Comparison of ENCODE assay signal across 21 cellular contexts in genomic region chr5:155040984-155041383, GRCh38. TPM values are rescaled to one million over a fixed set of nuclear protein-coding genes. Genes with fewer than 3 reads are reported as not detected.
"Had no signal": no experiment of that assay in that cellular context is flagged by ENCODE, and none has a peak within 500 bp of the region (broad histone marks: within the 10 kb centered on the region; RNA-seq: fewer than 3 reads in every experiment).

No MANE protein-coding gene starts in this region.

- DNase-seq: central memory CD4-positive, alpha-beta T cell; effector memory CD4-positive, alpha-beta T cell; heart right ventricle; hypothalamus; islet precursor cell; left cardiac atrium; left ventricle myocardium superior; naive thymus-derived CD4-positive, alpha-beta T cell; nephron progenitor cell; stimulated activated CD4-positive, alpha-beta T cell treated with anti-CD3 and anti-CD28 coated beads, Interleukin-2, amount 100 ng/mL, for 24 hours; stimulated activated CD4-positive, alpha-beta T cell treated with anti-CD3 and anti-CD28 coated beads, Interleukin-4, amount 100 ng/mL, for 4 hours; stimulated activated naive B cell treated with anti-CD40 and anti-IgM and Interleukin-4, amounts not matched to agents 10 μg/mL and 1 μg/mL and 100 μg/mL, for 72 hours; stimulated activated naive CD8-positive, alpha-beta T cell treated with anti-CD3 and anti-CD28 coated beads, Interleukin-15, amount 100 ng/mL, for 72 hours; testis had no signal

- ATAC-seq: heart right ventricle; left cardiac atrium; left ventricle myocardium superior; naive thymus-derived CD4-positive, alpha-beta T cell; sciatic nerve; stimulated activated naive B cell treated with anti-CD40 and anti-IgM and Interleukin-4, amounts not matched to agents 10 μg/mL and 1 μg/mL and 100 μg/mL, for 72 hours; stimulated activated naive CD8-positive, alpha-beta T cell treated with anti-CD3 and anti-CD28 coated beads, Interleukin-15, amount 100 ng/mL, for 72 hours had no signal

RNA-seq across cellular contexts. Expression of gene KIF4B, which starts 27.4 kb away (rescaled TPM):
- total RNA-seq: epithelial cell of proximal tubule, mesenteric fat pad, mononuclear cell, osteoblast, sciatic nerve, tibial nerve, ureter had no signal
